8 cellular contexts compared by ENCODE assay signal in the genomic region with DNA sequence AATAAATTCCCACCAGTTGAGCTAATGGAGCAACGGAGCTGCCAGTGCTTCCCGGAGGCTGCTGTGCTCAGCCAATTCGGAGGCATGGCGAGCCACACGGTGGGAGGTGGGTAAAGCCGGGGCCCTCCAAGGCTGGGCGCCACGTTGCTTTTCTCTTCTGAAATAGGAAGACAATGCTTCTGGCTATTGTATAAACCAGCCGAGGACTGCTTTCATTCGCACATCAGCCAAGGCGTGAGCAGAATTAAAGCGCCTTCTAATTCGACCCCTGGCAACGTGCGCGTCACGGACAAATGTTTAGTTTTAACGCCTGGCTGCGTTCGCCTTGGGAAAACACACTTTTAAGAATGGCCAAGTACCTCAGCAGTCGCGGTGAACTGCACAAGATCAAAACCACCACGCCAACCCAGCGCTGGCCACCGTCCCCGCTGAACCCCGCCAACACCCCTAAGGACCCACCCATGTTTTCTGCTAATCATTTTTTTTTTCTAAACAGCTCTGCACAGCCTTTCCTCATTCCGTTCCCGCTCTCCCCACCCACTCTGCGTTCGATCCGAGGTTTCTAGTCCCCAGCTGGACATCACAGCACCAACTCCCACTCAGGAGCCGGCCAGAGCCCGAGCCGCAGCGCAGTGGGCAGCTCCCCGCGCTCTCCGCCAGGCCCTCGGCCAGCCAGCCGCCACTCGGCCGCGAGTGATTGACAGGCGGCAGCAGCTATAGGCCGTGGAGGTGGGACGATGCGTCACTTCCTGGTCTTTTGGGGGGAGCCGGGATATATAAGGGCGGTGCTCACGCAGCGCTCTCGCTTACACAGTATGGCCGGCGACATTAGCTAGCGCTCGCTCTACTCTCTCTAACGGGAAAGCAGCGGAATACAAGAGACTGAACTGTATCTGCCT. TPM values are rescaled to one million over a fixed set of nuclear protein-coding genes. Genes with fewer than 3 reads are reported as not detected.
DNase-seq lines count a peak whose midpoint lies in the region; ATAC-seq and TF ChIP-seq lines count a peak whose summit lies in the region.

A gene (plus strand): TSS at position 805 of the 899 bp plus-strand sequence. CDS start 321 bp downstream, outside the sequence.

- H3K79me2 ChIP-seq in SU-DHL-6 (ENCODE audit: insufficient read depth, low read length), result peaks cover 46% of the 10 kb centered on the region

- POLR2A ChIA-PET in activated naive CD8-positive, alpha-beta T cell treated with anti-CD3 and anti-CD28 coated beads, Interleukin-2, amount 10 ng/mL, durations not matched to agents 7 days and 5 days (lab: Charles Lee), result interaction anchor here (0.6 to 7.4 kb wide), 20 partner anchors 9 to 650 kb away, joined by 3 to 462 read pairs (median 6); a partner anchor contains a TSS

- H2AFZ ChIP-seq in SU-DHL-6 (ENCODE audit: low read depth, low read length, severe bottlenecking), result peak within 1 kb of the TSS; percentile 69

- H3K9me3 ChIP-seq in SU-DHL-6 (ENCODE audit: insufficient read depth, low read length) (no peaks in the 10 kb centered on the region), ovary (no peaks in the 10 kb centered on the region), thyroid gland (no peaks in the 10 kb centered on the region)

- peak within 1 kb of the TSS; percentile 91 for H3K4me2 ChIP-seq in SU-DHL-6 (ENCODE audit: low read depth, low read length, poor library complexity, severe bottlenecking)

- H3K9me2 ChIP-seq in SU-DHL-6 (replicated peaks; ENCODE audit: insufficient read depth, low read length), result no peaks in the 10 kb centered on the region

- peaks cover 24% of the 10 kb centered on the region; the same call in 1 of the 2 replicates for H3F3A ChIP-seq in SU-DHL-6 (ENCODE audit: insufficient read depth)

- no peaks in the 10 kb centered on the region for H3K9me3 Mint-ChIP-seq in activated naive CD8-positive, alpha-beta T cell treated with anti-CD3 and anti-CD28 coated beads, Interleukin-2, amount 10 ng/mL, durations not matched to agents 7 days and 5 days

- TF ChIP-seq POLR2A in GM10847 (IDR thresholded peaks at IDR 0.05; ENCODE audit: extremely low read depth, insufficient read length) (peak; percentile 99), ovary (IDR thresholded peaks at IDR 0.05) (peak; percentile 99), thyroid gland (IDR thresholded peaks at IDR 0.05) (peak; percentile 97 to 100)

- TF ChIP-seq EP300 in ovary (IDR thresholded peaks at IDR 0.05), result no peak

- DNase-seq in NCI-H128 (lab: John Stamatoyannopoulos, UW; ENCODE audit: unreplicated experiment) (peak; percentile 92), head of caudate nucleus (peak; percentile 96 to 99 (median 98)), ovary (peak; percentile 97 to 98 (median 98)), thyroid gland (peak; percentile 97 to 98)
- DNase-seq in activated naive CD8-positive, alpha-beta T cell treated with anti-CD3 and anti-CD28 coated beads, Interleukin-2, amount 10 ng/mL, durations not matched to agents 7 days and 5 days, result peak; percentile 91

- peak within 1 kb of the TSS; percentile 98 for H3K9ac ChIP-seq in SU-DHL-6 (ENCODE audit: low read length)

- peaks cover 18% of the 10 kb centered on the region for H3K4me1 Mint-ChIP-seq in activated naive CD8-positive, alpha-beta T cell treated with anti-CD3 and anti-CD28 coated beads, Interleukin-2, amount 10 ng/mL, durations not matched to agents 7 days and 5 days

- peaks cover 20% of the 10 kb centered on the region for H4K20me1 ChIP-seq in SU-DHL-6 (ENCODE audit: low read depth, low read length)

- intact Hi-C loops in head of caudate nucleus (cut with DNase I), result loop anchor here (1.0 to 10.0 kb wide), 2 partner anchors 59 to 81 kb away; a partner anchor contains a TSS
- intact Hi-C loops in ovary (cut with DNase I), result loop anchor here in 3 of 4 donors (2.0 to 10.0 kb wide), 3 partner anchors 59 to 81 kb away; a partner anchor contains a TSS
- intact Hi-C loops in thyroid gland (cut with DNase I), result loop anchor here (2.0 kb wide), 1 partner anchor 59 kb away; a partner anchor contains a TSS

- H3K27ac ChIP-seq in SU-DHL-6 (ENCODE audit: low read depth, low read length), result peak within 1 kb of the TSS; percentile 77
- H3K27ac ChIP-seq in ovary, result peak within 1 kb of the TSS; percentile 83 to 97
- peak within 1 kb of the TSS; percentile 86 to 97 (median 95) for H3K27ac ChIP-seq in thyroid gland

- H3K4me3 ChIP-seq in SU-DHL-6 (ENCODE audit: insufficient read depth, low read length, poor library complexity, severe bottlenecking) (peak within 1 kb of the TSS; percentile 84), ovary (peak within 1 kb of the TSS; percentile 84), thyroid gland (replicated peaks in 1 of 3) (peak within 1 kb of the TSS; percentile 77 to 97 (median 89))

- H3K4me3 Mint-ChIP-seq in activated naive CD8-positive, alpha-beta T cell treated with anti-CD3 and anti-CD28 coated beads, Interleukin-2, amount 10 ng/mL, durations not matched to agents 7 days and 5 days, result peak within 1 kb of the TSS; percentile 93

- H3K36me3 Mint-ChIP-seq in activated naive CD8-positive, alpha-beta T cell treated with anti-CD3 and anti-CD28 coated beads, Interleukin-2, amount 10 ng/mL, durations not matched to agents 7 days and 5 days, result peaks cover 3% of the 10 kb centered on the region

- H3K36me3 ChIP-seq in SU-DHL-6 (ENCODE audit: low read length) (no peaks in the 10 kb centered on the region), ovary (no peaks in the 10 kb centered on the region), thyroid gland (no peaks in the 10 kb centered on the region)

- H3K4me1 ChIP-seq in ovary (ENCODE audit: insufficient read depth) (peaks cover 4% of the 10 kb centered on the region), thyroid gland (peaks cover 9 to 25% of the 10 kb centered on the region in 2 donors)

- ATAC-seq in HG02678 (IDR thresholded peaks at IDR 0.05; ENCODE audit: unreplicated experiment), result peak; percentile 68
- peak; percentile 75 for ATAC-seq in activated naive CD8-positive, alpha-beta T cell treated with anti-CD3 and anti-CD28 coated beads, Interleukin-2, amount 10 ng/mL, durations not matched to agents 7 days and 5 days (ENCODE audit: low read depth)

- no peaks in the 10 kb centered on the region for H3K27me3 Mint-ChIP-seq in activated naive CD8-positive, alpha-beta T cell treated with anti-CD3 and anti-CD28 coated beads, Interleukin-2, amount 10 ng/mL, durations not matched to agents 7 days and 5 days

- TF ChIP-seq CTCF in SU-DHL-6 (IDR thresholded peaks at IDR 0.05; ENCODE audit: insufficient read depth, low read length, poor library complexity, severe bottlenecking), result no peak
- TF ChIP-seq CTCF in ovary (IDR thresholded peaks at IDR 0.05), result no peak
- TF ChIP-seq CTCF in thyroid gland (IDR thresholded peaks at IDR 0.05), result peak in 1 of 6 experiments; percentile 19

- 0% methylated on average over 59 of the region's 59 CpGs for WGBS in ovary, 3 donors
- 0 to 1% methylated on average over 49 to 59 of the region's 59 CpGs for WGBS in thyroid gland, 2 donors

- H3K27me3 ChIP-seq in SU-DHL-6 (ENCODE audit: low read length) (no peaks in the 10 kb centered on the region), ovary (no peaks in the 10 kb centered on the region), thyroid gland (no peaks in the 10 kb centered on the region)

- peak within 1 kb of the TSS; percentile 97 for H3K27ac Mint-ChIP-seq in activated naive CD8-positive, alpha-beta T cell treated with anti-CD3 and anti-CD28 coated beads, Interleukin-2, amount 10 ng/mL, durations not matched to agents 7 days and 5 days

RNA-seq across cellular contexts. Expression of the gene that starts here (rescaled TPM):
- 10 to 100 TPM; 60.0 to 61.2 TPM for total RNA-seq in activated naive CD8-positive, alpha-beta T cell treated with anti-CD3 and anti-CD28 coated beads, Interleukin-2, amount 10 ng/mL, durations not matched to agents 7 days and 5 days
- total RNA-seq in ovary (10 to 100 TPM; 56.2 to 67.8 (median 61.0) TPM), thyroid gland (100 to 1,000 TPM in 2 of 4 donors, 10 to 100 TPM in 2; 77.2 to 194 (median 124) TPM)
- 10 to 100 TPM; 24.4 to 38.4 TPM for polyA plus RNA-seq in ovary

Comparison
In these comparisons a context has a peak if more than half of its experiments do, and no peak if none do; other contexts are left out.
1. Peak in every context shown above with its lines: DNase-seq, ATAC-seq, H3K4me3 ChIP-seq and H3K27ac ChIP-seq.